In the genomic region with DNA sequence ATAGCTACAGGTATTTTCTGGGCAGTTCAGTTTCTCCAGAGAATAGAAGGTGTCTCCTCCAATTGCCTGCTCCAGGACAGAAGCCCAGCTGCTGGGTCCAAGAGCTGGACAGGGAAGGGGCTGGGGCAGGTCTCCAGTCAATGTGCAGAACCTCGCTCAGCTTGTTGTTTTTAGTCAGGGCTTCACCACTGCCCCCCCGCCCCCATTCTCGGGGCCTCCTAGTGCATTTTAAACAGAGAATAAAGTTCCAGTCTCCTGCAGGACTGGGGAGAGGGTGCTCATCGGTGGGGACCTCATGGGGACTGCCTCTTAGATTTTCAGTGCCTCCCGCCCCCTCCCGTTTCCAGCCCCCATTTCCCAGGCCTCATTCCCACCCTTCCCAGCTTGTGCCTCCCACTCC, we compare ENCODE assay signal across 35 cellular contexts.
"Had no signal": no experiment of that assay in that cellular context is flagged by ENCODE, and none has a peak within 500 bp of the region (broad histone marks: within the 10 kb centered on the region; RNA-seq: fewer than 3 reads in every experiment).

No MANE protein-coding gene starts in this region.

- H3K36me3 ChIP-seq: adrenal gland, ascending aorta, breast epithelium, cardiac muscle cell, gastrocnemius medialis, heart right ventricle, WERI-Rb-1 had no signal

- H3K9me3 Mint-ChIP-seq: activated B cell treated with CpG ODN at 0.5 μM for 24 hours; activated CD8-positive, alpha-beta T cell treated with anti-CD3 and anti-CD28 coated beads for 36 hours; activated naive CD8-positive, alpha-beta T cell treated with anti-CD3 and anti-CD28 coated beads for 36 hours; activated naive CD8-positive, alpha-beta T cell treated with anti-CD3 and anti-CD28 coated beads, Interleukin-2, amount 50 U/mL, for 24 hours; activated T-cell treated with anti-CD3 and anti-CD28 coated beads, Interleukin-2, amount 50 U/mL, for 4 hours; activated T-helper 17 cell treated with anti-CD3 and anti-CD28 coated beads, Interleukin-2, amount 50 U/mL, for 72 hours; central memory CD8-positive, alpha-beta T cell; effector memory CD8-positive, alpha-beta T cell; T-helper 2 cell treated with Interferon-gamma antibody and Interleukin-4, amounts not matched to agents 5 μg/mL and 100 μg/mL, for 36 hours had no signal

- ATAC-seq: activated CD4-positive, CD25-positive, alpha-beta regulatory T cell treated with anti-CD3 and anti-CD28 coated beads, Interleukin-2, amount 50 U/mL, for 24 hours; activated CD8-positive, alpha-beta T cell treated with anti-CD3 and anti-CD28 coated beads for 36 hours; activated naive CD8-positive, alpha-beta T cell treated with anti-CD3 and anti-CD28 coated beads, Interleukin-2, amount 50 U/mL, for 24 hours; activated T-cell treated with anti-CD3 and anti-CD28 coated beads, Interleukin-2, amount 50 U/mL, for 4 hours; activated T-helper 17 cell treated with anti-CD3 and anti-CD28 coated beads, Interleukin-2, amount 50 U/mL, for 72 hours; effector memory CD8-positive, alpha-beta T cell; esophagus mucosa; foreskin keratinocyte; gastrocnemius medialis; heart right ventricle; T-helper 17 cell had no signal

- H3K4me3 Mint-ChIP-seq: activated B cell treated with CpG ODN at 0.5 μM for 24 hours; activated CD8-positive, alpha-beta T cell treated with anti-CD3 and anti-CD28 coated beads for 36 hours; activated naive CD8-positive, alpha-beta T cell treated with anti-CD3 and anti-CD28 coated beads for 36 hours; activated naive CD8-positive, alpha-beta T cell treated with anti-CD3 and anti-CD28 coated beads, Interleukin-2, amount 50 U/mL, for 24 hours; activated T-cell treated with anti-CD3 and anti-CD28 coated beads, Interleukin-2, amount 50 U/mL, for 4 hours; activated T-helper 17 cell treated with anti-CD3 and anti-CD28 coated beads, Interleukin-2, amount 50 U/mL, for 72 hours; brain; central memory CD8-positive, alpha-beta T cell; effector memory CD8-positive, alpha-beta T cell; T-helper 17 cell; T-helper 2 cell treated with Interferon-gamma antibody and Interleukin-4, amounts not matched to agents 5 μg/mL and 100 μg/mL, for 36 hours had no signal

- H3K27me3 ChIP-seq: adrenal gland, ascending aorta, breast epithelium, gastrocnemius medialis, heart right ventricle, hepatocyte had no signal

- DNase-seq: activated B cell treated with CpG ODN at 0.5 μM for 24 hours; activated CD4-positive, alpha-beta T cell treated with anti-CD3 and anti-CD28 coated beads for 48 hours; activated CD4-positive, alpha-beta T cell treated with anti-CD3 and anti-CD28 coated beads, Interleukin-2, amount 50 U/mL, for 1 hour; activated CD4-positive, alpha-beta T cell treated with anti-CD3 and anti-CD28 coated beads, Interleukin-2, amount 50 U/mL, for 48 hours; activated CD8-positive, alpha-beta memory T cell treated with anti-CD3 and anti-CD28 coated beads for 24 hours; activated CD8-positive, alpha-beta T cell treated with anti-CD3 and anti-CD28 coated beads for 36 hours; activated gamma-delta T cell; activated naive CD4-positive, alpha-beta T cell; activated naive CD4-positive, alpha-beta T cell treated with anti-CD3 and anti-CD28 coated beads, Interleukin-2, amount 50 U/mL, for 16 hours; activated naive CD8-positive, alpha-beta T cell treated with anti-CD3 and anti-CD28 coated beads for 36 hours; activated naive CD8-positive, alpha-beta T cell treated with anti-CD3 and anti-CD28 coated beads, Interleukin-2, amount 50 U/mL, for 24 hours; activated T-cell treated with anti-CD3 and anti-CD28 coated beads, Interleukin-2, amount 50 U/mL, for 4 hours; adrenal gland; amygdala; cortex of kidney; dermis blood vessel endothelial cell; effector CD4-positive, alpha-beta T cell; effector memory CD8-positive, alpha-beta T cell; foreskin keratinocyte; gastrocnemius medialis; heart right ventricle; T-helper 1 cell; T-helper 17 cell; T1000; WERI-Rb-1 had no signal

- H3K4me1 Mint-ChIP-seq: activated B cell treated with CpG ODN at 0.5 μM for 24 hours; activated naive CD8-positive, alpha-beta T cell treated with anti-CD3 and anti-CD28 coated beads for 36 hours; activated naive CD8-positive, alpha-beta T cell treated with anti-CD3 and anti-CD28 coated beads, Interleukin-2, amount 50 U/mL, for 24 hours; activated T-helper 17 cell treated with anti-CD3 and anti-CD28 coated beads, Interleukin-2, amount 50 U/mL, for 72 hours; central memory CD8-positive, alpha-beta T cell; T-helper 17 cell had no signal

- H3K9me3 ChIP-seq: adrenal gland, gastrocnemius medialis had no signal

- H3K27ac ChIP-seq: adrenal gland, ascending aorta, breast epithelium, cardiac muscle cell, foreskin keratinocyte, gastrocnemius medialis, heart right ventricle, hepatocyte, WERI-Rb-1 had no signal

- H3K27me3 Mint-ChIP-seq: activated naive CD8-positive, alpha-beta T cell treated with anti-CD3 and anti-CD28 coated beads for 36 hours had no signal

- H3K4me3 ChIP-seq: adrenal gland, ascending aorta, breast epithelium, cardiac muscle cell, gastrocnemius medialis, heart right ventricle, hepatocyte had no signal

- H3K36me3 Mint-ChIP-seq: activated naive CD8-positive, alpha-beta T cell treated with anti-CD3 and anti-CD28 coated beads for 36 hours; brain had no signal

- H3K4me1 ChIP-seq: adrenal gland, ascending aorta, breast epithelium, foreskin keratinocyte, gastrocnemius medialis had no signal

- H3K27ac Mint-ChIP-seq: activated B cell treated with CpG ODN at 0.5 μM for 24 hours; activated CD8-positive, alpha-beta T cell treated with anti-CD3 and anti-CD28 coated beads for 36 hours; activated naive CD8-positive, alpha-beta T cell treated with anti-CD3 and anti-CD28 coated beads for 36 hours; activated naive CD8-positive, alpha-beta T cell treated with anti-CD3 and anti-CD28 coated beads, Interleukin-2, amount 50 U/mL, for 24 hours; activated T-helper 17 cell treated with anti-CD3 and anti-CD28 coated beads, Interleukin-2, amount 50 U/mL, for 72 hours; brain; T-helper 17 cell; T-helper 2 cell treated with Interferon-gamma antibody and Interleukin-4, amounts not matched to agents 5 μg/mL and 100 μg/mL, for 36 hours had no signal
